Comparison of ENCODE assay signal across 2 cellular contexts in genomic region chr17:75540923-75541503, GRCh38.
TF ChIP-seq lines count a peak whose summit lies in the region.

No MANE protein-coding gene starts in this region.

TF ChIP-seq in HEK293, 187 proteins besides CTCF, POLR2A, EP300 and RAD21:
- TF ChIP-seq KLF1 (tag by site-specific recombination; IDR thresholded peaks at IDR 0.05), result peak; percentile 88
- TF ChIP-seq ZFHX2 (tag by site-specific recombination; conservative IDR thresholded peaks at IDR 0.05), result peak; percentile 24; the same call in 1 of the 2 replicates
- TF ChIP-seq ZNF654 (tag by site-specific recombination; IDR thresholded peaks at IDR 0.05; ENCODE audit: low read depth), result no peak
- TF ChIP-seq KLF17 (tag by site-specific recombination; IDR thresholded peaks at IDR 0.05), result peak; percentile 31; the same call in 1 of the 2 replicates

TF ChIP-seq in HepG2, 621 proteins besides CTCF, POLR2A, EP300 and RAD21 (continues in another document):
- 0 out of 2 replicates have a peak, but pooled peaks have one; percentile 17 for TF ChIP-seq TFAP4 (IDR thresholded peaks at IDR 0.05; ENCODE audit: borderline replicate concordance, low read depth)
- peak; percentile 79 for TF ChIP-seq NR2F2 (IDR thresholded peaks at IDR 0.05; ENCODE audit: borderline replicate concordance, low read depth)
- no peak for TF ChIP-seq EHMT2 (IDR thresholded peaks at IDR 0.05; ENCODE audit: borderline replicate concordance, low read depth, low read length)
- no peak for TF ChIP-seq ZNF329 (CRISPR knock-in tag; IDR thresholded peaks at IDR 0.05; ENCODE audit: low read depth)
- TF ChIP-seq ZNF556 (CRISPR knock-in tag; IDR thresholded peaks at IDR 0.05; ENCODE audit: borderline replicate concordance), result 0 out of 2 replicates have a peak, but pooled peaks have one; percentile 31
- peak; percentile 26; the same call in 1 of the 2 replicates for TF ChIP-seq HOXA3 (CRISPR knock-in tag; IDR thresholded peaks at IDR 0.05)
- TF ChIP-seq EED (CRISPR knock-in tag; IDR thresholded peaks at IDR 0.05), result no peak
- TF ChIP-seq PATZ1 (CRISPR knock-in tag; IDR thresholded peaks at IDR 0.05), result peak; percentile 91
- TF ChIP-seq HNRNPL (IDR thresholded peaks at IDR 0.05; ENCODE audit: low read depth, low read length), result no peak
- 0 out of 2 replicates have a peak, but pooled peaks have one; percentile 52 for TF ChIP-seq ZNF296 (CRISPR knock-in tag; conservative IDR thresholded peaks at IDR 0.05)
- 0 out of 2 replicates have a peak, but pooled peaks have one; percentile 5 for TF ChIP-seq ZNF619 (CRISPR knock-in tag; IDR thresholded peaks at IDR 0.05)
- no peak for TF ChIP-seq ZNF737 (CRISPR knock-in tag; IDR thresholded peaks at IDR 0.05; ENCODE audit: borderline replicate concordance)
- peak; percentile 77 for TF ChIP-seq PAXIP1 (CRISPR knock-in tag; conservative IDR thresholded peaks at IDR 0.05)
- no peak for TF ChIP-seq TBL1XR1 (IDR thresholded peaks at IDR 0.05; ENCODE audit: borderline replicate concordance, low read length, partially characterized antibody)
- TF ChIP-seq RXRB (CRISPR knock-in tag; IDR thresholded peaks at IDR 0.05; ENCODE audit: borderline replicate concordance), result peak; percentile 91
- TF ChIP-seq NR2F1 (CRISPR knock-in tag; IDR thresholded peaks at IDR 0.05), result peak; percentile 47 to 55; a peak in 2 of 4 replicates
- no peak for TF ChIP-seq SRSF4 (IDR thresholded peaks at IDR 0.05; ENCODE audit: low read depth, low read length, poor library complexity, severe bottlenecking)
- peak; percentile 66 for TF ChIP-seq ZNF740 (CRISPR knock-in tag; IDR thresholded peaks at IDR 0.05)
- no peak for TF ChIP-seq ZZZ3 (CRISPR knock-in tag; IDR thresholded peaks at IDR 0.05; ENCODE audit: borderline replicate concordance)
- TF ChIP-seq BCLAF1 (IDR thresholded peaks at IDR 0.05), result no peak
- no peak for TF ChIP-seq ZNF18 (CRISPR knock-in tag; IDR thresholded peaks at IDR 0.05; ENCODE audit: insufficient replicate concordance)
- TF ChIP-seq NFKB2 (CRISPR knock-in tag; IDR thresholded peaks at IDR 0.05; ENCODE audit: borderline replicate concordance), result no peak; the same call in 1 of the 2 replicates
- 0 out of 2 replicates have a peak, but pooled peaks have one; percentile 19 for TF ChIP-seq ZNF609 (CRISPR knock-in tag; IDR thresholded peaks at IDR 0.05; ENCODE audit: borderline replicate concordance)
- peak; percentile 46; the same call in 1 of the 2 replicates for TF ChIP-seq TARDBP (CRISPR knock-in tag; IDR thresholded peaks at IDR 0.05)
- no peak for TF ChIP-seq FOXA3 (CRISPR knock-in tag; IDR thresholded peaks at IDR 0.05)
- no peak for TF ChIP-seq MYPOP (CRISPR knock-in tag; IDR thresholded peaks at IDR 0.05)
- no peak for TF ChIP-seq ATF3 (CRISPR knock-in tag; IDR thresholded peaks at IDR 0.05)
- peak; percentile 78 for TF ChIP-seq RARA (CRISPR knock-in tag; IDR thresholded peaks at IDR 0.05)
- TF ChIP-seq ZNF503 (CRISPR knock-in tag; IDR thresholded peaks at IDR 0.05), result no peak
- TF ChIP-seq ZNF746 (CRISPR knock-in tag; IDR thresholded peaks at IDR 0.05), result 0 out of 2 replicates have a peak, but pooled peaks have one; percentile 23
- 0 out of 2 replicates have a peak, but pooled peaks have one; percentile 33 for TF ChIP-seq ZBTB7B (CRISPR knock-in tag; IDR thresholded peaks at IDR 0.05)
- TF ChIP-seq NR2C2 (CRISPR knock-in tag; IDR thresholded peaks at IDR 0.05; ENCODE audit: borderline replicate concordance), result peak; percentile 49; the same call in 1 of the 2 replicates
- TF ChIP-seq HIVEP1 (CRISPR knock-in tag; IDR thresholded peaks at IDR 0.05), result 0 out of 2 replicates have a peak, but pooled peaks have one; percentile 33
